38 cellular contexts compared by ENCODE assay signal in genomic region chr10:104433611-104434010, GRCh38.
"Had no signal": no experiment of that assay in that cellular context is flagged by ENCODE, and none has a peak within 500 bp of the region (broad histone marks: within the 10 kb centered on the region; RNA-seq: fewer than 3 reads in every experiment).

No MANE protein-coding gene starts in this region.

- ATAC-seq: activated CD4-positive, alpha-beta T cell treated with anti-CD3 and anti-CD28 coated beads for 36 hours; activated CD4-positive, CD25-positive, alpha-beta regulatory T cell treated with anti-CD3 and anti-CD28 coated beads, Interleukin-2, amount 50 U/mL, for 24 hours; activated CD8-positive, alpha-beta memory T cell treated with anti-CD3 and anti-CD28 coated beads, Interleukin-2, amount 10 ng/mL, durations not matched to agents 7 days and 5 days; activated CD8-positive, alpha-beta T cell treated with anti-CD3 and anti-CD28 coated beads, Interleukin-2, amount 10 ng/mL, durations not matched to agents 7 days and 5 days; activated naive CD8-positive, alpha-beta T cell treated with anti-CD3 and anti-CD28 coated beads, Interleukin-2, amount 50 U/mL, for 24 hours; WTC11 had no signal

- H3K27me3 ChIP-seq: ascending aorta, cardiac muscle cell had no signal

- H3K9me3 Mint-ChIP-seq: activated CD4-positive, alpha-beta memory T cell treated with anti-CD3 and anti-CD28 coated beads, Interleukin-2, amount 10 ng/mL, durations not matched to agents 7 days and 5 days; activated CD4-positive, alpha-beta T cell treated with anti-CD3 and anti-CD28 coated beads, Interleukin-2, amount 10 ng/mL, durations not matched to agents 7 days and 5 days; activated naive CD4-positive, alpha-beta T cell treated with anti-CD3 and anti-CD28 coated beads, Interleukin-2, amount 10 ng/mL, durations not matched to agents 7 days and 5 days; activated naive CD4-positive, alpha-beta T cell treated with anti-CD3 and anti-CD28 coated beads, Interleukin-2, amount 50 U/mL, for 24 hours; activated naive CD8-positive, alpha-beta T cell treated with anti-CD3 and anti-CD28 coated beads, Interleukin-2, amount 10 ng/mL, durations not matched to agents 7 days and 5 days; activated naive CD8-positive, alpha-beta T cell treated with anti-CD3 and anti-CD28 coated beads, Interleukin-2, amount 50 U/mL, for 24 hours; activated T-cell treated with anti-CD3 and anti-CD28 coated beads, Interleukin-2, amount 50 U/mL, for 24 hours; activated T-helper 2 cell treated with anti-CD3 and anti-CD28 coated beads, Interferon-gamma antibody, Interleukin-2, Interleukin-4, amounts not matched to agents 10 μg/mL and 5 μg/mL and 100 μg/mL, durations not matched to agents 14 hours and 24 hours and 36 hours; central memory CD8-positive, alpha-beta T cell; T-helper 1 cell treated with Interleukin-12 subunit alpha and Interleukin-12 subunit beta and Interleukin-4 antibody, amounts not matched to agents 30 μg/mL and 1 μg/mL, for 36 hours; T-helper 2 cell treated with Interferon-gamma antibody and Interleukin-4, amounts not matched to agents 5 μg/mL and 100 μg/mL, for 36 hours had no signal

- H3K27ac ChIP-seq: ascending aorta, cardiac muscle cell, WERI-Rb-1 had no signal

- H3K4me1 ChIP-seq: ascending aorta had no signal

- H3K36me3 Mint-ChIP-seq: activated CD8-positive, alpha-beta memory T cell treated with anti-CD3 and anti-CD28 coated beads, Interleukin-2, amount 10 ng/mL, durations not matched to agents 7 days and 5 days; activated naive CD4-positive, alpha-beta T cell treated with anti-CD3 and anti-CD28 coated beads, Interleukin-2, amount 10 ng/mL, durations not matched to agents 7 days and 5 days; activated naive CD4-positive, alpha-beta T cell treated with anti-CD3 and anti-CD28 coated beads, Interleukin-2, amount 50 U/mL, for 24 hours; activated naive CD8-positive, alpha-beta T cell; activated naive CD8-positive, alpha-beta T cell treated with anti-CD3 and anti-CD28 coated beads, Interleukin-2, amount 10 ng/mL, durations not matched to agents 7 days and 5 days; brain; WTC11 had no signal

- DNase-seq: activated CD4-positive, alpha-beta memory T cell treated with anti-CD3 and anti-CD28 coated beads, Interleukin-2, amount 10 ng/mL, durations not matched to agents 7 days and 5 days; activated CD4-positive, alpha-beta T cell treated with anti-CD3 and anti-CD28 coated beads for 1 hour; activated CD4-positive, alpha-beta T cell treated with anti-CD3 and anti-CD28 coated beads for 36 hours; activated CD4-positive, alpha-beta T cell treated with anti-CD3 and anti-CD28 coated beads for 48 hours; activated CD4-positive, alpha-beta T cell treated with anti-CD3 and anti-CD28 coated beads, Interleukin-2, amount 10 ng/mL, durations not matched to agents 7 days and 5 days; activated CD4-positive, alpha-beta T cell treated with anti-CD3 and anti-CD28 coated beads, Interleukin-2, amount 50 U/mL, for 48 hours; activated CD4-positive, CD25-positive, alpha-beta regulatory T cell; activated CD8-positive, alpha-beta memory T cell treated with anti-CD3 and anti-CD28 coated beads for 24 hours; activated CD8-positive, alpha-beta memory T cell treated with anti-CD3 and anti-CD28 coated beads, Interleukin-2, amount 10 ng/mL, durations not matched to agents 7 days and 5 days; activated CD8-positive, alpha-beta memory T cell treated with anti-CD3 and anti-CD28 coated beads, Interleukin-2, amount 50 U/mL, for 48 hours; activated CD8-positive, alpha-beta T cell treated with anti-CD3 and anti-CD28 coated beads, Interleukin-2, amount 10 ng/mL, durations not matched to agents 7 days and 5 days; activated effector memory CD4-positive, alpha-beta T cell treated with Interleukin-2 at 50 U/mL for 16 hours; activated gamma-delta T cell; activated naive CD4-positive, alpha-beta T cell treated with anti-CD3 and anti-CD28 coated beads, Interleukin-2, amount 10 ng/mL, durations not matched to agents 7 days and 5 days; activated naive CD4-positive, alpha-beta T cell treated with Interleukin-2 at 50 U/mL for 16 hours; activated naive CD8-positive, alpha-beta T cell treated with anti-CD3 and anti-CD28 coated beads, Interleukin-2, amount 10 ng/mL, durations not matched to agents 7 days and 5 days; activated naive CD8-positive, alpha-beta T cell treated with anti-CD3 and anti-CD28 coated beads, Interleukin-2, amount 50 U/mL, for 24 hours; activated T-cell treated with anti-CD3 and anti-CD28 coated beads, Interleukin-2, amount 50 U/mL, for 24 hours; activated T-cell treated with anti-CD3 and anti-CD28 coated beads, Interleukin-2, amount 50 U/mL, for 48 hours; amygdala; anterior cingulate cortex; caudate nucleus; T-helper 1 cell; T-helper 2 cell; T-helper 9 cell; WERI-Rb-1 had no signal

- H3K27ac Mint-ChIP-seq: activated CD4-positive, alpha-beta memory T cell treated with anti-CD3 and anti-CD28 coated beads, Interleukin-2, amount 10 ng/mL, durations not matched to agents 7 days and 5 days; activated CD4-positive, alpha-beta T cell treated with anti-CD3 and anti-CD28 coated beads for 36 hours; activated CD4-positive, alpha-beta T cell treated with anti-CD3 and anti-CD28 coated beads, Interleukin-2, amount 10 ng/mL, durations not matched to agents 7 days and 5 days; activated CD8-positive, alpha-beta memory T cell treated with anti-CD3 and anti-CD28 coated beads, Interleukin-2, amount 10 ng/mL, durations not matched to agents 7 days and 5 days; activated CD8-positive, alpha-beta T cell treated with anti-CD3 and anti-CD28 coated beads, Interleukin-2, amount 10 ng/mL, durations not matched to agents 7 days and 5 days; activated naive CD4-positive, alpha-beta T cell treated with anti-CD3 and anti-CD28 coated beads, Interleukin-2, amount 10 ng/mL, durations not matched to agents 7 days and 5 days; activated naive CD4-positive, alpha-beta T cell treated with anti-CD3 and anti-CD28 coated beads, Interleukin-2, amount 50 U/mL, for 24 hours; activated naive CD8-positive, alpha-beta T cell; activated naive CD8-positive, alpha-beta T cell treated with anti-CD3 and anti-CD28 coated beads, Interleukin-2, amount 10 ng/mL, durations not matched to agents 7 days and 5 days; activated naive CD8-positive, alpha-beta T cell treated with anti-CD3 and anti-CD28 coated beads, Interleukin-2, amount 50 U/mL, for 24 hours; activated T-cell treated with anti-CD3 and anti-CD28 coated beads, Interleukin-2, amount 50 U/mL, for 24 hours; activated T-helper 2 cell treated with anti-CD3 and anti-CD28 coated beads, Interferon-gamma antibody, Interleukin-2, Interleukin-4, amounts not matched to agents 10 μg/mL and 5 μg/mL and 100 μg/mL, durations not matched to agents 14 hours and 24 hours and 36 hours; brain; T-helper 1 cell treated with Interleukin-12 subunit alpha and Interleukin-12 subunit beta and Interleukin-4 antibody, amounts not matched to agents 30 μg/mL and 1 μg/mL, for 36 hours; T-helper 2 cell treated with Interferon-gamma antibody and Interleukin-4, amounts not matched to agents 5 μg/mL and 100 μg/mL, for 36 hours; WTC11 had no signal

- H3K4me3 Mint-ChIP-seq: activated CD4-positive, alpha-beta memory T cell treated with anti-CD3 and anti-CD28 coated beads, Interleukin-2, amount 10 ng/mL, durations not matched to agents 7 days and 5 days; activated CD4-positive, alpha-beta T cell treated with anti-CD3 and anti-CD28 coated beads for 36 hours; activated CD4-positive, alpha-beta T cell treated with anti-CD3 and anti-CD28 coated beads, Interleukin-2, amount 10 ng/mL, durations not matched to agents 7 days and 5 days; activated CD8-positive, alpha-beta memory T cell treated with anti-CD3 and anti-CD28 coated beads, Interleukin-2, amount 10 ng/mL, durations not matched to agents 7 days and 5 days; activated CD8-positive, alpha-beta T cell treated with anti-CD3 and anti-CD28 coated beads, Interleukin-2, amount 10 ng/mL, durations not matched to agents 7 days and 5 days; activated naive CD4-positive, alpha-beta T cell treated with anti-CD3 and anti-CD28 coated beads, Interleukin-2, amount 10 ng/mL, durations not matched to agents 7 days and 5 days; activated naive CD4-positive, alpha-beta T cell treated with anti-CD3 and anti-CD28 coated beads, Interleukin-2, amount 50 U/mL, for 24 hours; activated naive CD8-positive, alpha-beta T cell; activated naive CD8-positive, alpha-beta T cell treated with anti-CD3 and anti-CD28 coated beads, Interleukin-2, amount 10 ng/mL, durations not matched to agents 7 days and 5 days; activated naive CD8-positive, alpha-beta T cell treated with anti-CD3 and anti-CD28 coated beads, Interleukin-2, amount 50 U/mL, for 24 hours; activated T-cell treated with anti-CD3 and anti-CD28 coated beads, Interleukin-2, amount 50 U/mL, for 24 hours; brain; central memory CD8-positive, alpha-beta T cell; T-helper 1 cell treated with Interleukin-12 subunit alpha and Interleukin-12 subunit beta and Interleukin-4 antibody, amounts not matched to agents 30 μg/mL and 1 μg/mL, for 36 hours; T-helper 2 cell treated with Interferon-gamma antibody and Interleukin-4, amounts not matched to agents 5 μg/mL and 100 μg/mL, for 36 hours; WTC11 had no signal

- H3K4me3 ChIP-seq: ascending aorta, cardiac muscle cell had no signal

- H3K4me1 Mint-ChIP-seq: activated CD4-positive, alpha-beta memory T cell treated with anti-CD3 and anti-CD28 coated beads, Interleukin-2, amount 10 ng/mL, durations not matched to agents 7 days and 5 days; activated CD4-positive, alpha-beta T cell treated with anti-CD3 and anti-CD28 coated beads for 36 hours; activated CD4-positive, alpha-beta T cell treated with anti-CD3 and anti-CD28 coated beads, Interleukin-2, amount 10 ng/mL, durations not matched to agents 7 days and 5 days; activated CD8-positive, alpha-beta memory T cell treated with anti-CD3 and anti-CD28 coated beads, Interleukin-2, amount 10 ng/mL, durations not matched to agents 7 days and 5 days; activated naive CD4-positive, alpha-beta T cell treated with anti-CD3 and anti-CD28 coated beads, Interleukin-2, amount 10 ng/mL, durations not matched to agents 7 days and 5 days; activated naive CD4-positive, alpha-beta T cell treated with anti-CD3 and anti-CD28 coated beads, Interleukin-2, amount 50 U/mL, for 24 hours; activated naive CD8-positive, alpha-beta T cell treated with anti-CD3 and anti-CD28 coated beads, Interleukin-2, amount 10 ng/mL, durations not matched to agents 7 days and 5 days; activated naive CD8-positive, alpha-beta T cell treated with anti-CD3 and anti-CD28 coated beads, Interleukin-2, amount 50 U/mL, for 24 hours; central memory CD8-positive, alpha-beta T cell; WTC11 had no signal

- FAIRE-seq: bronchial epithelial cell had no signal

- H3K9me3 ChIP-seq: ascending aorta had no signal

- H3K36me3 ChIP-seq: ascending aorta, cardiac muscle cell, WERI-Rb-1 had no signal
